In genomic region chr21:25908495-25908894, GRCh38 we compare ENCODE assay signal across 16 cellular contexts.
A peak's percentile ranks its signal among the peaks of the same experiment; 100 is the strongest.
DNase-seq lines count a peak whose midpoint lies in the region; ATAC-seq and TF ChIP-seq lines count a peak whose summit lies in the region.
"Had no signal": no experiment of that assay in that cellular context is flagged by ENCODE, and none has a peak within 500 bp of the region (broad histone marks: within the 10 kb centered on the region; RNA-seq: fewer than 3 reads in every experiment).

No MANE protein-coding gene starts in this region.

- peaks cover 7 to 22% of the 10 kb centered on the region in 2 donors for H3K4me1 ChIP-seq in thyroid gland
- no peaks in the 10 kb centered on the region for H3K4me1 ChIP-seq in ovary (ENCODE audit: insufficient read depth)
- H3K4me1 ChIP-seq in tibial artery, result peaks cover 0 to 30% (median 10%) of the 10 kb centered on the region in 4 donors

- H3K9me3 Mint-ChIP-seq in mesothelial cell of epicardium, result no peaks in the 10 kb centered on the region
- H3K9me3 Mint-ChIP-seq: CD4-positive, alpha-beta memory T cell had no signal

- TF ChIP-seq CTCF in mesothelial cell of epicardium (IDR thresholded peaks at IDR 0.05; ENCODE audit: unreplicated experiment), result no peak
- TF ChIP-seq CTCF in thyroid gland (IDR thresholded peaks at IDR 0.05), result no peak
- no peak for TF ChIP-seq CTCF in ovary (IDR thresholded peaks at IDR 0.05)
- no peak for TF ChIP-seq CTCF in tibial artery (IDR thresholded peaks at IDR 0.05)

- WGBS in thyroid gland, 2 donors, result 89 to 90% methylated on average over 5 of the region's 5 CpGs
- 64 to 79% (median 67%) methylated on average over 5 of the region's 5 CpGs for WGBS in ovary, 3 donors

- TF ChIP-seq EP300 in ovary (IDR thresholded peaks at IDR 0.05), result no peak

- no peak overlapping the region for H3K9ac ChIP-seq in SK-N-MC (ENCODE audit: insufficient read length)

- peak overlapping the region; percentile 52 for H3K27ac Mint-ChIP-seq in mesothelial cell of epicardium
- H3K27ac Mint-ChIP-seq: B cell; CD4-positive, alpha-beta memory T cell had no signal

- TF ChIP-seq POLR2A in thyroid gland (IDR thresholded peaks at IDR 0.05) (no peak), ovary (IDR thresholded peaks at IDR 0.05) (no peak)

- no peak overlapping the region for H3K4me3 Mint-ChIP-seq in mesothelial cell of epicardium
- H3K4me3 Mint-ChIP-seq: B cell; CD4-positive, alpha-beta memory T cell had no signal

- H3K27me3 ChIP-seq in thyroid gland, result no peaks in the 10 kb centered on the region
- H3K27me3 ChIP-seq in ovary, result no peaks in the 10 kb centered on the region
- H3K27me3 ChIP-seq in tibial artery, result no peaks in the 10 kb centered on the region

- H3K9me3 ChIP-seq in SK-N-MC (ENCODE audit: low read depth, low read length) (no peaks in the 10 kb centered on the region), thyroid gland (no peaks in the 10 kb centered on the region), ovary (no peaks in the 10 kb centered on the region), tibial artery (no peaks in the 10 kb centered on the region)

- no peak for ATAC-seq in HG02840 (IDR thresholded peaks at IDR 0.05; ENCODE audit: low FRiP score, unreplicated experiment)

- H3K27me3 Mint-ChIP-seq in mesothelial cell of epicardium (ENCODE audit: low read depth), result no peaks in the 10 kb centered on the region
- H3K27me3 Mint-ChIP-seq: B cell; CD4-positive, alpha-beta memory T cell had no signal

- H3K36me3 ChIP-seq in SK-N-MC (ENCODE audit: insufficient read depth, low read length) (peaks cover 30% of the 10 kb centered on the region), thyroid gland (no peaks in the 10 kb centered on the region), ovary (no peaks in the 10 kb centered on the region), tibial artery (no peaks in the 10 kb centered on the region)

- H3K27ac ChIP-seq in SK-N-MC (peak overlapping the region; percentile 23; the same call in 1 of the 2 replicates), thyroid gland (peak overlapping the region in 2 of 3 donors; percentile 22 to 59), ovary (no peak overlapping the region), tibial artery (no peak overlapping the region)

- DNase-seq in SK-N-MC (ENCODE audit: low read depth, low spot score), result no peak
- peak; percentile 16 for DNase-seq in astrocyte of the hippocampus (ENCODE audit: low read depth, low spot score)
- no peak for DNase-seq in mesothelial cell of epicardium (ENCODE audit: low spot score in 2 of 2, unreplicated experiment in 2 of 2)
- DNase-seq in thyroid gland, result no peak
- no peak for DNase-seq in ovary
- no peak for DNase-seq in tibial artery
- DNase-seq: ACHN; CD4-positive, alpha-beta memory T cell; DND-41; GF-D8; MV-4-11; NCI-H1436 treated with DMSO at 0.1 percent for 48 hours; NCI-H524 treated with DMSO at 0.1 percent for 48 hours; SIG-M5 had no signal

- peaks cover 11% of the 10 kb centered on the region for H3K36me3 Mint-ChIP-seq in mesothelial cell of epicardium

- H3K4me3 ChIP-seq in SK-N-MC (no peak overlapping the region), thyroid gland (replicated peaks in 1 of 3) (no peak overlapping the region), ovary (no peak overlapping the region), tibial artery (no peak overlapping the region)

- H3K4me1 Mint-ChIP-seq in mesothelial cell of epicardium, result peaks cover 52% of the 10 kb centered on the region
- H3K4me1 Mint-ChIP-seq: CD4-positive, alpha-beta memory T cell had no signal

- intact Hi-C loops in thyroid gland (cut with DNase I) (no loop called here), ovary (cut with DNase I) (no loop called here), tibial artery (cut with DNase I; ENCODE audit: low total_unique reads) (no loop called here)

Comparison
In these comparisons a context has a peak if more than half of its experiments do, and no peak if none do; other contexts are left out.
1. H3K27ac ChIP-seq: peak in SK-N-MC (single experiment) and thyroid gland (2 of 3); none in ovary (0 of 2) and tibial artery (0 of 2).